ENCODE assay signal across 1 cellular context in the genomic region with DNA sequence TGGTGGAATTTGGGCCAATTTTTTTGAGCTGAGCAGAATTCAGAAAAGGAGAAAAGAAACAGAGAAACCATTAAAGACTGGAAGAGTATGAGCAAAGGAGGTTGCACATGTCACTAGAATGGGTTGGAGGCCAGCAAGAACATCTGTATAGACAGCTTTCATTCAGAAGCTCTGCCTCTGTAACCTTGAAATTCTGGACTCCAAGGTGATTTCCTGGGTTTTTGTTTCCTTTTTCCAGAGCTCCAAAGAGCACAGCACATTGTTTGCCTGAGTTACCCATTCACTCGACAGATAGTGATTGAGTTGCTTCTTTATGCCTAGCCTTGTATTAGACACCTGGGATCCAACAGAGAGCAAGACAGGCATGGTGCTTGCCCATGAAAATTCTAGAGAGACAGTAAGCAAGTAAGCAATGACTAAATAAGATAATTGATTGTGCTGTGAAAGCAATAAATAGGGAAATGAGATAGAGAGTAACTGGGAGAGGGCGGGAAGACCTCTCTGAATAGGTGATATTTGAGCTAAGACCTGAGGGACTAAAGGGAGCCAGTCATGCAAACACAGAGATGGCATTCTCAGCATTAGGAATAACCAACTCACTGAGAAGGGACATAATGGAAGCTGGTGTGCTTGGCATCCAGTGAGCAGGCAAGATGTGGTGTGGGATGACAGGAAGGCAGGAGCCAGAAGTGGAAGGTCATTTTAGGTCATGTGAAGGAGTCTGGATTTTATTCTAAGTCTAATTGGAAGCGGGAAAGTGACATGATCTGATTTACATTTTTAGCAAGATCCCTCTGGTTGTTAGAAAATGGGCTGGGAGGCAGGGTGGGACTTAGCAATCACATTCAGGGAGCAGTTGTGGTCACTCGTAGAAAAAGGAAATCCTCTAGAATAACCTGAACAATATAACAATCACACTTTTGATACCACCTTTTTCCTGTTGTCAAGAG.
TF ChIP-seq lines count a peak whose summit lies in the region.

No MANE protein-coding gene starts in this region.

TF ChIP-seq in HepG2, 621 proteins besides CTCF, POLR2A, EP300 and RAD21 (continued from another document and continues in another):
- TF ChIP-seq ZNF530 (CRISPR knock-in tag; IDR thresholded peaks at IDR 0.05; ENCODE audit: low read depth) (no peak), CHD2 (IDR thresholded peaks at IDR 0.05; ENCODE audit: low read depth, low read length) (no peak), ZNF577 (CRISPR knock-in tag; IDR thresholded peaks at IDR 0.05; ENCODE audit: borderline replicate concordance, low read depth) (no peak), ZNF547 (CRISPR knock-in tag; IDR thresholded peaks at IDR 0.05) (no peak), YEATS2 (CRISPR knock-in tag; IDR thresholded peaks at IDR 0.05; ENCODE audit: borderline replicate concordance) (no peak), ZNF556 (CRISPR knock-in tag; IDR thresholded peaks at IDR 0.05; ENCODE audit: borderline replicate concordance) (no peak), ZNF839 (CRISPR knock-in tag; IDR thresholded peaks at IDR 0.05; ENCODE audit: borderline replicate concordance) (no peak), ZC3H4 (CRISPR knock-in tag; IDR thresholded peaks at IDR 0.05; ENCODE audit: borderline replicate concordance) (no peak), MBNL3 (CRISPR knock-in tag; conservative IDR thresholded peaks at IDR 0.05) (no peak), SRSF1 (optimal IDR thresholded peaks at IDR 0.05; ENCODE audit: low read depth, low read length) (no peak), NFKBIZ (CRISPR knock-in tag; IDR thresholded peaks at IDR 0.05) (no peak), FOXK1 (CRISPR knock-in tag; IDR thresholded peaks at IDR 0.05; ENCODE audit: borderline replicate concordance, low read depth) (0 out of 2 replicates have a peak, but pooled peaks have one; percentile 12), MIER3 (CRISPR knock-in tag; IDR thresholded peaks at IDR 0.05; ENCODE audit: borderline replicate concordance) (no peak), ZNF136 (CRISPR knock-in tag; IDR thresholded peaks at IDR 0.05; ENCODE audit: low read depth) (no peak), ZKSCAN8 (CRISPR knock-in tag; IDR thresholded peaks at IDR 0.05; ENCODE audit: borderline replicate concordance) (no peak; the same call in 1 of the 2 replicates), ZNF709 (CRISPR knock-in tag; IDR thresholded peaks at IDR 0.05) (0 out of 2 replicates have a peak, but pooled peaks have one; percentile 9), ZNF34 (CRISPR knock-in tag; IDR thresholded peaks at IDR 0.05; ENCODE audit: borderline replicate concordance) (no peak), AHR (CRISPR knock-in tag; IDR thresholded peaks at IDR 0.05) (no peak), YY1 (IDR thresholded peaks at IDR 0.05; ENCODE audit: insufficient read depth, insufficient replicate concordance, low read depth, low read length) (no peak), SRF (IDR thresholded peaks at IDR 0.05; ENCODE audit: low read depth, low read length) (no peak), SOX6 (IDR thresholded peaks at IDR 0.05) (no peak), SOX6 (CRISPR knock-in tag; IDR thresholded peaks at IDR 0.05) (peak; percentile 96), ZNF44 (CRISPR knock-in tag; IDR thresholded peaks at IDR 0.05) (no peak), HDAC2 (CRISPR knock-in tag; IDR thresholded peaks at IDR 0.05) (peak; percentile 59; the same call in 1 of the 2 replicates), REXO4 (CRISPR knock-in tag; IDR thresholded peaks at IDR 0.05; ENCODE audit: borderline replicate concordance) (no peak), ZFX (CRISPR knock-in tag; IDR thresholded peaks at IDR 0.05; ENCODE audit: low read depth) (0 out of 2 replicates have a peak, but pooled peaks have one; percentile 18), SP1 (IDR thresholded peaks at IDR 0.05) (no peak), SP1 (CRISPR knock-in tag; IDR thresholded peaks at IDR 0.05) (no peak)
- TF ChIP-seq, protein P1, sequence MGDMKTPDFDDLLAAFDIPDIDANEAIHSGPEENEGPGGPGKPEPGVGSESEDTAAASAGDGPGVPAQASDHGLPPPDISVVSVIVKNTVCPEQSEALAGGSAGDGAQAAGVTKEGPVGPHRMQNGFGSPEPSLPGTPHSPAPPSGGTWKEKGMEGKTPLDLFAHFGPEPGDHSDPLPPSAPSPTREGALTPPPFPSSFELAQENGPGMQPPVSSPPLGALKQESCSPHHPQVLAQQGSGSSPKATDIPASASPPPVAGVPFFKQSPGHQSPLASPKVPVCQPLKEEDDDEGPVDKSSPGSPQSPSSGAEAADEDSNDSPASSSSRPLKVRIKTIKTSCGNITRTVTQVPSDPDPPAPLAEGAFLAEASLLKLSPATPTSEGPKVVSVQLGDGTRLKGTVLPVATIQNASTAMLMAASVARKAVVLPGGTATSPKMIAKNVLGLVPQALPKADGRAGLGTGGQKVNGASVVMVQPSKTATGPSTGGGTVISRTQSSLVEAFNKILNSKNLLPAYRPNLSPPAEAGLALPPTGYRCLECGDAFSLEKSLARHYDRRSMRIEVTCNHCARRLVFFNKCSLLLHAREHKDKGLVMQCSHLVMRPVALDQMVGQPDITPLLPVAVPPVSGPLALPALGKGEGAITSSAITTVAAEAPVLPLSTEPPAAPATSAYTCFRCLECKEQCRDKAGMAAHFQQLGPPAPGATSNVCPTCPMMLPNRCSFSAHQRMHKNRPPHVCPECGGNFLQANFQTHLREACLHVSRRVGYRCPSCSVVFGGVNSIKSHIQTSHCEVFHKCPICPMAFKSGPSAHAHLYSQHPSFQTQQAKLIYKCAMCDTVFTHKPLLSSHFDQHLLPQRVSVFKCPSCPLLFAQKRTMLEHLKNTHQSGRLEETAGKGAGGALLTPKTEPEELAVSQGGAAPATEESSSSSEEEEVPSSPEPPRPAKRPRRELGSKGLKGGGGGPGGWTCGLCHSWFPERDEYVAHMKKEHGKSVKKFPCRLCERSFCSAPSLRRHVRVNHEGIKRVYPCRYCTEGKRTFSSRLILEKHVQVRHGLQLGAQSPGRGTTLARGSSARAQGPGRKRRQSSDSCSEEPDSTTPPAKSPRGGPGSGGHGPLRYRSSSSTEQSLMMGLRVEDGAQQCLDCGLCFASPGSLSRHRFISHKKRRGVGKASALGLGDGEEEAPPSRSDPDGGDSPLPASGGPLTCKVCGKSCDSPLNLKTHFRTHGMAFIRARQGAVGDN (CRISPR knock-in tag; IDR thresholded peaks at IDR 0.05), result no peak
- TF ChIP-seq, protein P2, sequence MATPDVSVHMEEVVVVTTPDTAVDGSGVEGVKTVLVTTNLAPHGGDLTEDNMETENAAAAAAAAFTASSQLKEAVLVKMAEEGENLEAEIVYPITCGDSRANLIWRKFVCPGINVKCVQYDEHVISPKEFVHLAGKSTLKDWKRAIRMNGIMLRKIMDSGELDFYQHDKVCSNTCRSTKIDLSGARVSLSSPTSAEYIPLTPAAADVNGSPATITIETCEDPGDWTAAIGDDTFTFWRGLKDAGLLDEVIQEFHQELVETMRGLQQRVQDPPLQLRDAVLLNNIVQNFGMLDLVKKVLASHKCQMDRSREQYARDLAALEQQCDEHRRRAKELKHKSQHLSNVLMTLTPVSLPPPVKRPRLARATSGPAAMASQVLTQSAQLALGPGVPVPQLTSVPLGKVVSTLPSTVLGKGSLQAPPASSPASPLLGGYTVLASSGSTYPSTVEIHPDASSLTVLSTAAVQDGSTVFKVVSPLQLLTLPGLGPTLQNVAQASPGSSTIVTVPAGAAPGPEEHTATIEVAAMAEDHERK (CRISPR knock-in tag; IDR thresholded peaks at IDR 0.05; ENCODE audit: low read depth), result no peak
- TF ChIP-seq, protein P3, sequence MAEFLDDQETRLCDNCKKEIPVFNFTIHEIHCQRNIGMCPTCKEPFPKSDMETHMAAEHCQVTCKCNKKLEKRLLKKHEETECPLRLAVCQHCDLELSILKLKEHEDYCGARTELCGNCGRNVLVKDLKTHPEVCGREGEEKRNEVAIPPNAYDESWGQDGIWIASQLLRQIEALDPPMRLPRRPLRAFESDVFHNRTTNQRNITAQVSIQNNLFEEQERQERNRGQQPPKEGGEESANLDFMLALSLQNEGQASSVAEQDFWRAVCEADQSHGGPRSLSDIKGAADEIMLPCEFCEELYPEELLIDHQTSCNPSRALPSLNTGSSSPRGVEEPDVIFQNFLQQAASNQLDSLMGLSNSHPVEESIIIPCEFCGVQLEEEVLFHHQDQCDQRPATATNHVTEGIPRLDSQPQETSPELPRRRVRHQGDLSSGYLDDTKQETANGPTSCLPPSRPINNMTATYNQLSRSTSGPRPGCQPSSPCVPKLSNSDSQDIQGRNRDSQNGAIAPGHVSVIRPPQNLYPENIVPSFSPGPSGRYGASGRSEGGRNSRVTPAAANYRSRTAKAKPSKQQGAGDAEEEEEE (CRISPR knock-in tag; IDR thresholded peaks at IDR 0.05; ENCODE audit: borderline replicate concordance), result no peak
- TF ChIP-seq, protein P4, sequence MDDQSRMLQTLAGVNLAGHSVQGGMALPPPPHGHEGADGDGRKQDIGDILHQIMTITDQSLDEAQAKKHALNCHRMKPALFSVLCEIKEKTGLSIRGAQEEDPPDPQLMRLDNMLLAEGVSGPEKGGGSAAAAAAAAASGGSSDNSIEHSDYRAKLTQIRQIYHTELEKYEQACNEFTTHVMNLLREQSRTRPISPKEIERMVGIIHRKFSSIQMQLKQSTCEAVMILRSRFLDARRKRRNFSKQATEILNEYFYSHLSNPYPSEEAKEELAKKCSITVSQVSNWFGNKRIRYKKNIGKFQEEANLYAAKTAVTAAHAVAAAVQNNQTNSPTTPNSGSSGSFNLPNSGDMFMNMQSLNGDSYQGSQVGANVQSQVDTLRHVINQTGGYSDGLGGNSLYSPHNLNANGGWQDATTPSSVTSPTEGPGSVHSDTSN (CRISPR knock-in tag; IDR thresholded peaks at IDR 0.05; ENCODE audit: borderline replicate concordance), result no peak
- TF ChIP-seq, protein P5, sequence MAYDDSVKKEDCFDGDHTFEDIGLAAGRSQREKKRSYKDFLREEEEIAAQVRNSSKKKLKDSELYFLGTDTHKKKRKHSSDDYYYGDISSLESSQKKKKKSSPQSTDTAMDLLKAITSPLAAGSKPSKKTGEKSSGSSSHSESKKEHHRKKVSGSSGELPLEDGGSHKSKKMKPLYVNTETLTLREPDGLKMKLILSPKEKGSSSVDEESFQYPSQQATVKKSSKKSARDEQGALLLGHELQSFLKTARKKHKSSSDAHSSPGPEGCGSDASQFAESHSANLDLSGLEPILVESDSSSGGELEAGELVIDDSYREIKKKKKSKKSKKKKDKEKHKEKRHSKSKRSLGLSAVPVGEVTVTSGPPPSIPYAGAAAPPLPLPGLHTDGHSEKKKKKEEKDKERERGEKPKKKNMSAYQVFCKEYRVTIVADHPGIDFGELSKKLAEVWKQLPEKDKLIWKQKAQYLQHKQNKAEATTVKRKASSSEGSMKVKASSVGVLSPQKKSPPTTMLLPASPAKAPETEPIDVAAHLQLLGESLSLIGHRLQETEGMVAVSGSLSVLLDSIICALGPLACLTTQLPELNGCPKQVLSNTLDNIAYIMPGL (CRISPR knock-in tag; IDR thresholded peaks at IDR 0.05; ENCODE audit: borderline replicate concordance in 1 of 2, low read depth in 1 of 2), result no peak
- TF ChIP-seq, protein P6, sequence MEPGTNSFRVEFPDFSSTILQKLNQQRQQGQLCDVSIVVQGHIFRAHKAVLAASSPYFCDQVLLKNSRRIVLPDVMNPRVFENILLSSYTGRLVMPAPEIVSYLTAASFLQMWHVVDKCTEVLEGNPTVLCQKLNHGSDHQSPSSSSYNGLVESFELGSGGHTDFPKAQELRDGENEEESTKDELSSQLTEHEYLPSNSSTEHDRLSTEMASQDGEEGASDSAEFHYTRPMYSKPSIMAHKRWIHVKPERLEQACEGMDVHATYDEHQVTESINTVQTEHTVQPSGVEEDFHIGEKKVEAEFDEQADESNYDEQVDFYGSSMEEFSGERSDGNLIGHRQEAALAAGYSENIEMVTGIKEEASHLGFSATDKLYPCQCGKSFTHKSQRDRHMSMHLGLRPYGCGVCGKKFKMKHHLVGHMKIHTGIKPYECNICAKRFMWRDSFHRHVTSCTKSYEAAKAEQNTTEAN (CRISPR knock-in tag; conservative IDR thresholded peaks at IDR 0.05), result 0 out of 2 replicates have a peak, but pooled peaks have one; percentile 50
- TF ChIP-seq, protein P7, sequence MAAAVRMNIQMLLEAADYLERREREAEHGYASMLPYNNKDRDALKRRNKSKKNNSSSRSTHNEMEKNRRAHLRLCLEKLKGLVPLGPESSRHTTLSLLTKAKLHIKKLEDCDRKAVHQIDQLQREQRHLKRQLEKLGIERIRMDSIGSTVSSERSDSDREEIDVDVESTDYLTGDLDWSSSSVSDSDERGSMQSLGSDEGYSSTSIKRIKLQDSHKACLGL (CRISPR knock-in tag; IDR thresholded peaks at IDR 0.05), result no peak
- TF ChIP-seq, protein P8, sequence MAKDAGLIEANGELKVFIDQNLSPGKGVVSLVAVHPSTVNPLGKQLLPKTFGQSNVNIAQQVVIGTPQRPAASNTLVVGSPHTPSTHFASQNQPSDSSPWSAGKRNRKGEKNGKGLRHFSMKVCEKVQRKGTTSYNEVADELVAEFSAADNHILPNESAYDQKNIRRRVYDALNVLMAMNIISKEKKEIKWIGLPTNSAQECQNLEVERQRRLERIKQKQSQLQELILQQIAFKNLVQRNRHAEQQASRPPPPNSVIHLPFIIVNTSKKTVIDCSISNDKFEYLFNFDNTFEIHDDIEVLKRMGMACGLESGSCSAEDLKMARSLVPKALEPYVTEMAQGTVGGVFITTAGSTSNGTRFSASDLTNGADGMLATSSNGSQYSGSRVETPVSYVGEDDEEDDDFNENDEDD (CRISPR knock-in tag; IDR thresholded peaks at IDR 0.05; ENCODE audit: borderline replicate concordance), result no peak
- TF ChIP-seq, protein P9, sequence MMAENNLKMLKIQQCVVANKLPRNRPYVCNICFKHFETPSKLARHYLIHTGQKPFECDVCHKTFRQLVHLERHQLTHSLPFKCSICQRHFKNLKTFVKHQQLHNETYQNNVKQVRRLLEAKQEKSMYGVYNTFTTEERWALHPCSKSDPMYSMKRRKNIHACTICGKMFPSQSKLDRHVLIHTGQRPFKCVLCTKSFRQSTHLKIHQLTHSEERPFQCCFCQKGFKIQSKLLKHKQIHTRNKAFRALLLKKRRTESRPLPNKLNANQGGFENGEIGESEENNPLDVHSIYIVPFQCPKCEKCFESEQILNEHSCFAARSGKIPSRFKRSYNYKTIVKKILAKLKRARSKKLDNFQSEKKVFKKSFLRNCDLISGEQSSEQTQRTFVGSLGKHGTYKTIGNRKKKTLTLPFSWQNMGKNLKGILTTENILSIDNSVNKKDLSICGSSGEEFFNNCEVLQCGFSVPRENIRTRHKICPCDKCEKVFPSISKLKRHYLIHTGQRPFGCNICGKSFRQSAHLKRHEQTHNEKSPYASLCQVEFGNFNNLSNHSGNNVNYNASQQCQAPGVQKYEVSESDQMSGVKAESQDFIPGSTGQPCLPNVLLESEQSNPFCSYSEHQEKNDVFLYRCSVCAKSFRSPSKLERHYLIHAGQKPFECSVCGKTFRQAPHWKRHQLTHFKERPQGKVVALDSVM (CRISPR knock-in tag; IDR thresholded peaks at IDR 0.05), result peak; percentile 77
